ENCODE assay signal across 13 cellular contexts in genomic region chr13:99507054-99507453, GRCh38.
DNase-seq lines count a peak whose midpoint lies in the region; ATAC-seq lines count a peak whose summit lies in the region.
"Had no signal": no experiment of that assay in that cellular context is flagged by ENCODE, and none has a peak within 500 bp of the region (broad histone marks: within the 10 kb centered on the region; RNA-seq: fewer than 3 reads in every experiment).

No MANE protein-coding gene starts in this region.

- peaks cover 67% of the 10 kb centered on the region for H3K4me1 Mint-ChIP-seq in activated naive CD4-positive, alpha-beta T cell treated with anti-CD3 and anti-CD28 coated beads, Interleukin-2, amount 10 ng/mL, durations not matched to agents 7 days and 5 days
- peaks cover 80% of the 10 kb centered on the region for H3K4me1 Mint-ChIP-seq in dendritic cell treated with granulocyte-macrophage colony-stimulating factor and Interleukin-4, amounts not matched to agents 40 ng/mL and 50 ng/mL, for 4 days (ENCODE audit: low read depth)
- H3K4me1 Mint-ChIP-seq in stimulated activated effector memory CD8-positive, alpha-beta T cell treated with anti-CD3 and anti-CD28 coated beads, Interleukin-12 subunit alpha, Interleukin-12 subunit beta, amount 100 ng/mL, for 72 hours: peaks cover 85% of the 10 kb centered on the region

- peaks cover 11% of the 10 kb centered on the region for H3K9me3 Mint-ChIP-seq in activated naive CD4-positive, alpha-beta T cell treated with anti-CD3 and anti-CD28 coated beads, Interleukin-2, amount 10 ng/mL, durations not matched to agents 7 days and 5 days
- no peaks in the 10 kb centered on the region for H3K9me3 Mint-ChIP-seq in dendritic cell treated with granulocyte-macrophage colony-stimulating factor and Interleukin-4, amounts not matched to agents 40 ng/mL and 50 ng/mL, for 4 days
- H3K9me3 Mint-ChIP-seq in stimulated activated effector memory CD8-positive, alpha-beta T cell treated with anti-CD3 and anti-CD28 coated beads, Interleukin-12 subunit alpha, Interleukin-12 subunit beta, amount 100 ng/mL, for 72 hours: no peaks in the 10 kb centered on the region

- peak overlapping the region; percentile 60 for H3K27ac Mint-ChIP-seq in activated naive CD4-positive, alpha-beta T cell treated with anti-CD3 and anti-CD28 coated beads, Interleukin-2, amount 10 ng/mL, durations not matched to agents 7 days and 5 days
- peak overlapping the region; percentile 62 for H3K27ac Mint-ChIP-seq in dendritic cell treated with granulocyte-macrophage colony-stimulating factor and Interleukin-4, amounts not matched to agents 40 ng/mL and 50 ng/mL, for 4 days
- peak overlapping the region; percentile 29 for H3K27ac Mint-ChIP-seq in stimulated activated effector memory CD8-positive, alpha-beta T cell treated with anti-CD3 and anti-CD28 coated beads, Interleukin-12 subunit alpha, Interleukin-12 subunit beta, amount 100 ng/mL, for 72 hours

- no peak for DNase-seq in activated naive CD4-positive, alpha-beta T cell treated with anti-CD3 and anti-CD28 coated beads, Interleukin-2, amount 10 ng/mL, durations not matched to agents 7 days and 5 days
- no peak for DNase-seq in activated naive CD4-positive, alpha-beta T cell (lab: John Stamatoyannopoulos, UW)
- DNase-seq in stimulated activated effector memory CD8-positive, alpha-beta T cell treated with anti-CD3 and anti-CD28 coated beads, Interleukin-12 subunit alpha, Interleukin-12 subunit beta, amount 100 ng/mL, for 72 hours (ENCODE audit: low spot score in 2 of 2): no peak
- no peak for DNase-seq in NK-92 treated with Interleukin-12 subunit alpha and Interleukin-12 subunit beta, amount 100 ng/mL, for 24 hours (lab: John Stamatoyannopoulos, UW)
- no peak for DNase-seq in NK-92 (lab: John Stamatoyannopoulos, UW; ENCODE audit: unreplicated experiment)
- DNase-seq: activated CD4-positive, alpha-beta T cell treated with anti-CD3 and anti-CD28 coated beads for 48 hours; DMS 273 treated with DMSO at 0.1 percent for 48 hours; mesendoderm; NCI-H1105; pancreas had no signal

- ATAC-seq in HG03460 (IDR thresholded peaks at IDR 0.05; ENCODE audit: unreplicated experiment) (peak; percentile 6), HG03196 (IDR thresholded peaks at IDR 0.05; ENCODE audit: unreplicated experiment) (no peak)
- no peak for ATAC-seq in stimulated activated effector memory CD8-positive, alpha-beta T cell treated with anti-CD3 and anti-CD28 coated beads, Interleukin-12 subunit alpha, Interleukin-12 subunit beta, amount 100 ng/mL, for 72 hours

- H3K36me3 Mint-ChIP-seq in activated naive CD4-positive, alpha-beta T cell treated with anti-CD3 and anti-CD28 coated beads, Interleukin-2, amount 10 ng/mL, durations not matched to agents 7 days and 5 days: peaks cover 61% of the 10 kb centered on the region
- H3K36me3 Mint-ChIP-seq in dendritic cell treated with granulocyte-macrophage colony-stimulating factor and Interleukin-4, amounts not matched to agents 40 ng/mL and 50 ng/mL, for 4 days (ENCODE audit: low read depth): peaks cover 54% of the 10 kb centered on the region
- peaks cover 74% of the 10 kb centered on the region for H3K36me3 Mint-ChIP-seq in stimulated activated effector memory CD8-positive, alpha-beta T cell treated with anti-CD3 and anti-CD28 coated beads, Interleukin-12 subunit alpha, Interleukin-12 subunit beta, amount 100 ng/mL, for 72 hours

- intact Hi-C loops in dendritic cell treated with granulocyte-macrophage colony-stimulating factor and Interleukin-4, amounts not matched to agents 40 ng/mL and 50 ng/mL, for 4 days (cut with micrococcal nuclease): loop anchor here (5.0 kb wide), 3 partner anchors 35 to 235 kb away; no protein-coding TSS in a partner anchor

- H3K4me3 Mint-ChIP-seq in activated naive CD4-positive, alpha-beta T cell treated with anti-CD3 and anti-CD28 coated beads, Interleukin-2, amount 10 ng/mL, durations not matched to agents 7 days and 5 days: no peak overlapping the region
- H3K4me3 Mint-ChIP-seq in dendritic cell treated with granulocyte-macrophage colony-stimulating factor and Interleukin-4, amounts not matched to agents 40 ng/mL and 50 ng/mL, for 4 days: no peak overlapping the region
- H3K4me3 Mint-ChIP-seq in stimulated activated effector memory CD8-positive, alpha-beta T cell treated with anti-CD3 and anti-CD28 coated beads, Interleukin-12 subunit alpha, Interleukin-12 subunit beta, amount 100 ng/mL, for 72 hours: no peak overlapping the region

- H3K27me3 Mint-ChIP-seq in activated naive CD4-positive, alpha-beta T cell treated with anti-CD3 and anti-CD28 coated beads, Interleukin-2, amount 10 ng/mL, durations not matched to agents 7 days and 5 days: no peaks in the 10 kb centered on the region
- H3K27me3 Mint-ChIP-seq in dendritic cell treated with granulocyte-macrophage colony-stimulating factor and Interleukin-4, amounts not matched to agents 40 ng/mL and 50 ng/mL, for 4 days: no peaks in the 10 kb centered on the region

- CTCF ChIA-PET in activated naive CD4-positive, alpha-beta T cell treated with anti-CD3 and anti-CD28 coated beads, Interleukin-2, amount 10 ng/mL, durations not matched to agents 7 days and 5 days (lab: Charles Lee): interaction anchor here (1.0 to 6.5 kb wide), 5 partner anchors 9 to 120 kb away, joined by 3 to 39 read pairs (median 3); no protein-coding TSS in a partner anchor
